In the genomic region with DNA sequence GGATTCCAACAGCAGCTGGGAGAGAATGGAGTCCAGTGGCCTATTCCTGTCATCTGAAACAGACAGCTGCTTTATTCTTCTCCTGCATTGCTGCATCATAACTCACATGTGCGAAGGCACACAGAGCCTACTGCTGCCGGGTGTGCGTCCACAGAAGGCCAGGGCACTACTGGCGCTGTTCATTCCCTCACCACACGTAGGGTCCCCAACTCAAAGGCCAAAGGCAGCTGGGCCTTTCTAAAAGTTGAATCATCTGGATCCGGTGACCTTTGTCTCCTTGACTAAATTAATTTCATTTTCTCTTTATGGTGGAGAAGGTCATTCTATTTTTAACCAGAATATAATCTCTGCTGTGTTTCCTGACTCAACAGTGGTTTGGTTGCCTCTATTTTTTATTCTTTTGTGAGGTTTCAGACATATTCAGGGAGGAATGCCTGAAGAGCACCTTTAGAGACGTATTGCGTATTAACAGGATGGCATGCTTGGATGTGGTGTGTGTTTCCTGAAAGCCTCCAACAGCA, we compare ENCODE assay signal across 9 cellular contexts. TPM values are rescaled to one million over a fixed set of nuclear protein-coding genes. Genes with fewer than 3 reads are reported as not detected.
DNase-seq lines count a peak whose midpoint lies in the region; ATAC-seq, FAIRE-seq and TF ChIP-seq lines count a peak whose summit lies in the region.
"Had no signal": no experiment of that assay in that cellular context is flagged by ENCODE, and none has a peak within 500 bp of the region (broad histone marks: within the 10 kb centered on the region; RNA-seq: fewer than 3 reads in every experiment).

No MANE protein-coding gene starts in this region.

- RAD21 ChIA-PET in GM12878 (lab: Charles Lee; ENCODE audit: unreplicated experiment): interaction anchor here (0.5 to 3.6 kb wide), 7 partner anchors 11 to 1106 kb away, joined by 3 to 19 read pairs (median 4); a partner anchor contains a TSS

- no peak for DNase-seq in RWPE1 (ENCODE audit: low spot score)
- no peak for DNase-seq in GM12878 (ENCODE audit: low read depth, low spot score)
- DNase-seq in sciatic nerve (ENCODE audit: low spot score): no peak
- DNase-seq in Karpas-422: no peak
- no peak for DNase-seq in NCI-H2107 treated with DMSO at 0.1 percent for 48 hours (lab: John Stamatoyannopoulos, UW; ENCODE audit: unreplicated experiment)
- DNase-seq: activated CD4-positive, alpha-beta T cell treated with anti-CD3 and anti-CD28 coated beads, Interleukin-2, amount 50 U/mL, for 4 hours; erythroblast; NCI-H774 had no signal

- no peaks in the 10 kb centered on the region for H4K20me1 ChIP-seq in GM12878 (ENCODE audit: control insufficient read depth, insufficient read depth)
- H4K20me1 ChIP-seq in Karpas-422 (ENCODE audit: insufficient read depth, low read depth, low read length): no peaks in the 10 kb centered on the region

- no peaks in the 10 kb centered on the region for H3K79me2 ChIP-seq in GM12878 (ENCODE audit: control insufficient read depth, insufficient read depth, low read length)
- no peaks in the 10 kb centered on the region for H3K79me2 ChIP-seq in Karpas-422 (ENCODE audit: low read length)

- peak; percentile 32; the same call in 2 of the 3 replicates for ATAC-seq in GM12878
- peak; percentile 46 for ATAC-seq in sciatic nerve
- ATAC-seq in GM18909 (IDR thresholded peaks at IDR 0.05; ENCODE audit: poor library complexity, unreplicated experiment): no peak

- no peak overlapping the region for H3K9ac ChIP-seq in GM12878 (ENCODE audit: control insufficient read depth, insufficient read depth, low read length)
- H3K9ac ChIP-seq in Karpas-422 (ENCODE audit: low read length): no peak overlapping the region

- TF ChIP-seq CTCF in RWPE1 (conservative IDR thresholded peaks at IDR 0.05; ENCODE audit: low read depth): no peak
- TF ChIP-seq CTCF in GM12878 (IDR thresholded peaks at IDR 0.05 in 2 of 3, conservative IDR thresholded peaks at IDR 0.05 in 1 of 3; ENCODE audit: control insufficient read depth in 2 of 3, extremely low read depth in 1 of 3, insufficient read depth in 1 of 3, low read depth in 3 of 3, low read length in 3 of 3): no peak

- H3K9me2 ChIP-seq in Karpas-422 (replicated peaks; ENCODE audit: insufficient read depth, low read length): no peaks in the 10 kb centered on the region

- TF ChIP-seq RAD21 in GM12878 (IDR thresholded peaks at IDR 0.05; ENCODE audit: insufficient read depth, low read depth, low read length): no peak

- WGBS in GM12878 (ENCODE audit: insufficient coverage, insufficient replicate concordance, low lambda C conversion rate, missing lambda C conversion rate): 96% methylated on average over 8 of the region's 8 CpGs

- H3K4me3 ChIP-seq in GM12878 (no peak overlapping the region), Karpas-422 (ENCODE audit: low read length) (no peak overlapping the region)

- peak overlapping the region; percentile 79 for H3K27ac ChIP-seq in RWPE1
- peak overlapping the region; percentile 51 for H3K27ac ChIP-seq in GM12878 (ENCODE audit: control insufficient read depth, insufficient read depth)
- no peak overlapping the region for H3K27ac ChIP-seq in Karpas-422 (ENCODE audit: low read length)

- CTCF ChIA-PET in RWPE1 (lab: Yijun Ruan, JAX): interaction anchor here (0.6 to 1.0 kb wide), 2 partner anchors 8 to 114 kb away, joined by 3 to 4 read pairs; no protein-coding TSS in a partner anchor
- CTCF ChIA-PET in GM12878 (lab: Yijun Ruan, JAX): interaction anchor here (0.9 to 3.8 kb wide), 7 partner anchors 8 to 161 kb away, joined by 3 to 24 read pairs (median 5); a partner anchor contains a TSS

- H3K9me3 ChIP-seq in GM12878 (replicated peaks; ENCODE audit: control insufficient read depth, insufficient read depth, low read length) (no peaks in the 10 kb centered on the region), Karpas-422 (ENCODE audit: low read length) (no peaks in the 10 kb centered on the region)

- H2AFZ ChIP-seq in GM12878 (ENCODE audit: control insufficient read depth, low read depth, low read length) (no peak overlapping the region), Karpas-422 (ENCODE audit: low read length) (no peak overlapping the region)

- POLR2A ChIA-PET in RWPE1 (lab: Yijun Ruan, JAX; ENCODE audit: low non-redundant PET): interaction anchor here (1.4 kb wide), 1 partner anchor 11 kb away, joined by 6 read pairs; a partner anchor contains a TSS
- POLR2A ChIA-PET in GM12878 (lab: Charles Lee): interaction anchor here (0.6 to 3.4 kb wide), 9 partner anchors 7 to 141 kb away, joined by 3 to 14 read pairs (median 3); a partner anchor contains a TSS

- SMC1A ChIA-PET in GM12878 (lab: Charles Lee; ENCODE audit: uncharacterized antibody, unreplicated experiment): interaction anchor here (0.8 to 3.2 kb wide), 11 partner anchors 8 to 163 kb away, joined by 3 to 19 read pairs (median 5); a partner anchor contains a TSS

- no peak for TF ChIP-seq POLR2A in GM12878 (IDR thresholded peaks at IDR 0.05; ENCODE audit: low read depth, low read length)

- 0 out of 2 replicates have a peak overlapping the region, but pooled peaks have one; percentile 46 for H3K4me2 ChIP-seq in GM12878 (ENCODE audit: control insufficient read depth, insufficient read depth)
- no peak overlapping the region for H3K4me2 ChIP-seq in Karpas-422 (ENCODE audit: low read depth, low read length, poor library complexity, severe bottlenecking)

- H3K36me3 ChIP-seq in GM12878 (ENCODE audit: control insufficient read depth in 2 of 2, insufficient read depth in 2 of 2, low read length in 1 of 2): no peaks in the 10 kb centered on the region; a peak in 1 of 4 replicates
- H3K36me3 ChIP-seq in Karpas-422 (ENCODE audit: insufficient read depth, low read length): no peaks in the 10 kb centered on the region

- intact Hi-C loops in GM12878 (cut with micrococcal nuclease; ENCODE audit: unreplicated experiment) (no loop called here), sciatic nerve (cut with DNase I) (no loop called here)

- in situ Hi-C loops in GM12878 (cut with MboI): no loop called here

- no peak for FAIRE-seq in GM12878 (lab: Jason Lieb, UNC)

- H3K4me1 ChIP-seq in GM12878 (ENCODE audit: control insufficient read depth, insufficient read depth, low read length) (peaks cover 21% of the 10 kb centered on the region), Karpas-422 (ENCODE audit: low read length) (peaks cover 8% of the 10 kb centered on the region)

- no TSS peak for BruUV-seq in GM12878 (replicated peaks; lab: Mats Ljungman, UMichigan)

- H3K27me3 ChIP-seq in GM12878 (replicated peaks in 1 of 2; ENCODE audit: control insufficient read depth in 2 of 2, insufficient read depth in 2 of 2, low read length in 1 of 2) (no peaks in the 10 kb centered on the region), Karpas-422 (ENCODE audit: low read length) (no peaks in the 10 kb centered on the region)

- no peak for TF ChIP-seq EP300 in GM12878 (IDR thresholded peaks at IDR 0.05; ENCODE audit: borderline replicate concordance in 1 of 2, control insufficient read depth in 1 of 2, low read depth in 2 of 2, low read length in 2 of 2)

RNA-seq across cellular contexts. Expression of a gene that starts 10.8 kb away (rescaled TPM):
- 8.9 and 9.5 TPM in 2 replicates for total RNA-seq in GM12878 (2013; cell fraction: nucleolus; rRNA removed)
- 5.1 and 8.1 TPM in 2 replicates for total RNA-seq in GM12878 (2014; rRNA removed)
- 6.3 and 8.1 TPM in 2 replicates for total RNA-seq in GM12878 (2014; rRNA removed; fragmentation: Illumina TruSeq; extraction: Trizol)
- 4.1 and 5.6 TPM in 2 replicates for total RNA-seq in GM12878 (2021)
- polyA plus RNA-seq in GM12878 (2011; ENCODE audit: low read depth): 8.4 TPM
- polyA plus RNA-seq in GM12878 (2011; rRNA removed): 5.3 and 6.0 TPM in 2 replicates
- 2.9 and 3.7 TPM in 2 replicates for polyA plus RNA-seq in GM12878 (2011; cell fraction: cytosol; rRNA removed)
- polyA plus RNA-seq in GM12878 (2011; cell fraction: nucleus; rRNA removed): 3.2 and 4.8 TPM in 2 replicates
- polyA plus RNA-seq in GM12878 (2012): 7.6 and 8.6 TPM in 2 replicates
- 6.1 and 9.8 TPM in 2 replicates for polyA plus RNA-seq in GM12878 (2014; fragmentation: Illumina TruSeq; extraction: Trizol)
- polyA plus RNA-seq in GM12878 (2014; fragmentation: Nextera tagmentation; extraction: Ambion mirVana): 1 to 10 TPM; 7.6 to 8.5 TPM
- 7.1 and 7.2 TPM in 2 replicates for polyA plus RNA-seq in GM12878 (2014; rRNA removed)
- 1 to 10 TPM; 7.0 to 7.4 TPM for polyA plus RNA-seq in GM12878 (2016; fragmentation: Nextera tagmentation; extraction: Ambion mirVana)
- polyA minus RNA-seq in GM12878 (2011; rRNA and poly(A)+ RNA removed): 2.2 and 2.6 TPM in 2 replicates
- not detected in 2 replicates for polyA minus RNA-seq in GM12878 (2011; cell fraction: cytosol; rRNA and poly(A)+ RNA removed)
- 2.3 and 3.4 TPM in 2 replicates for polyA minus RNA-seq in GM12878 (2011; cell fraction: nucleus; rRNA and poly(A)+ RNA removed)
- 4.0 TPM for total RNA-seq in sciatic nerve
- 4.6 and 7.7 TPM in 2 replicates for total RNA-seq in Karpas-422 (2014; rRNA removed; shearing (Covaris generic); ENCODE audit: low replicate concordance)

RNA-seq across cellular contexts. Expression of a gene that starts 19.8 kb away (rescaled TPM):
- total RNA-seq in GM12878 (2013; cell fraction: nucleolus; rRNA removed): 3.5 and 4.4 TPM in 2 replicates
- total RNA-seq in GM12878 (2014; rRNA removed): 3.0 and 3.8 TPM in 2 replicates
- total RNA-seq in GM12878 (2014; rRNA removed; fragmentation: Illumina TruSeq; extraction: Trizol): 1.7 and 2.0 TPM in 2 replicates
- 6.0 and 6.5 TPM in 2 replicates for total RNA-seq in GM12878 (2021)
- 1.4 TPM for polyA plus RNA-seq in GM12878 (2011; ENCODE audit: low read depth)
- 0.59 and 1.1 TPM in 2 replicates for polyA plus RNA-seq in GM12878 (2011; rRNA removed)
- 1.3 and 2.2 TPM in 2 replicates for polyA plus RNA-seq in GM12878 (2011; cell fraction: cytosol; rRNA removed)
- polyA plus RNA-seq in GM12878 (2011; cell fraction: nucleus; rRNA removed): 3.4 and 4.5 TPM in 2 replicates
- polyA plus RNA-seq in GM12878 (2012): 3.8 and 5.2 TPM in 2 replicates
- polyA plus RNA-seq in GM12878 (2014; fragmentation: Illumina TruSeq; extraction: Trizol): 0.78 and 1.4 TPM in 2 replicates
- polyA plus RNA-seq in GM12878 (2014; fragmentation: Nextera tagmentation; extraction: Ambion mirVana): under 1 TPM; 0.14 to 0.58 TPM
- polyA plus RNA-seq in GM12878 (2014; rRNA removed): 4.7 and 5.1 TPM in 2 replicates
- polyA plus RNA-seq in GM12878 (2016; fragmentation: Nextera tagmentation; extraction: Ambion mirVana): 1 to 10 TPM; 6.2 to 8.1 TPM
- 0.95 and 1.9 TPM in 2 replicates for polyA minus RNA-seq in GM12878 (2011; rRNA and poly(A)+ RNA removed)
- polyA minus RNA-seq in GM12878 (2011; cell fraction: cytosol; rRNA and poly(A)+ RNA removed): 0.73 and 1.1 TPM in 2 replicates
- 3.4 and 6.2 TPM in 2 replicates for polyA minus RNA-seq in GM12878 (2011; cell fraction: nucleus; rRNA and poly(A)+ RNA removed)
- 1.6 TPM for total RNA-seq in sciatic nerve
- total RNA-seq in Karpas-422 (2014; rRNA removed; shearing (Covaris generic); ENCODE audit: low replicate concordance): 0.78 and 2.3 TPM in 2 replicates

RNA-seq across cellular contexts. Expression of a gene that starts 24.7 kb away (rescaled TPM):
- 9.8 and 13.1 TPM in 2 replicates for total RNA-seq in GM12878 (2013; cell fraction: nucleolus; rRNA removed)
- 5.3 and 6.4 TPM in 2 replicates for total RNA-seq in GM12878 (2014; rRNA removed)
- 10.6 and 10.8 TPM in 2 replicates for total RNA-seq in GM12878 (2014; rRNA removed; fragmentation: Illumina TruSeq; extraction: Trizol)
- total RNA-seq in GM12878 (2021): 16.9 and 19.7 TPM in 2 replicates
- 7.0 TPM for polyA plus RNA-seq in GM12878 (2011; ENCODE audit: low read depth)
- 21.0 and 34.0 TPM in 2 replicates for polyA plus RNA-seq in GM12878 (2011; rRNA removed)
- polyA plus RNA-seq in GM12878 (2011; cell fraction: cytosol; rRNA removed): 5.6 and 8.9 TPM in 2 replicates
- polyA plus RNA-seq in GM12878 (2011; cell fraction: nucleus; rRNA removed): 4.0 and 5.5 TPM in 2 replicates
- polyA plus RNA-seq in GM12878 (2012): 12.4 and 17.4 TPM in 2 replicates
- 17.5 and 22.6 TPM in 2 replicates for polyA plus RNA-seq in GM12878 (2014; fragmentation: Illumina TruSeq; extraction: Trizol)
- polyA plus RNA-seq in GM12878 (2014; fragmentation: Nextera tagmentation; extraction: Ambion mirVana): 10 to 100 TPM; 20.5 to 26.7 TPM
- 5.3 and 10.1 TPM in 2 replicates for polyA plus RNA-seq in GM12878 (2014; rRNA removed)
- polyA plus RNA-seq in GM12878 (2016; fragmentation: Nextera tagmentation; extraction: Ambion mirVana): 10 to 100 TPM; 16.7 to 18.0 TPM
- 6.6 and 10.5 TPM in 2 replicates for polyA minus RNA-seq in GM12878 (2011; rRNA and poly(A)+ RNA removed)
- 3.2 and 7.4 TPM in 2 replicates for polyA minus RNA-seq in GM12878 (2011; cell fraction: cytosol; rRNA and poly(A)+ RNA removed)
- polyA minus RNA-seq in GM12878 (2011; cell fraction: nucleus; rRNA and poly(A)+ RNA removed): 2.2 and 2.9 TPM in 2 replicates
- 29.6 TPM for total RNA-seq in sciatic nerve
- 6.0 and 9.0 TPM in 2 replicates for total RNA-seq in Karpas-422 (2014; rRNA removed; shearing (Covaris generic); ENCODE audit: low replicate concordance)

RNA-seq across cellular contexts. Expression of a gene that starts 24.9 kb away (rescaled TPM):
- 108 and 124 TPM in 2 replicates for total RNA-seq in GM12878 (2013; cell fraction: nucleolus; rRNA removed)
- 211 and 238 TPM in 2 replicates for total RNA-seq in GM12878 (2014; rRNA removed)
- 132 and 157 TPM in 2 replicates for total RNA-seq in GM12878 (2014; rRNA removed; fragmentation: Illumina TruSeq; extraction: Trizol)
- 200 and 218 TPM in 2 replicates for total RNA-seq in GM12878 (2021)
- polyA plus RNA-seq in GM12878 (2011; ENCODE audit: low read depth): 170 TPM
- 37.4 and 65.2 TPM in 2 replicates for polyA plus RNA-seq in GM12878 (2011; rRNA removed)
- polyA plus RNA-seq in GM12878 (2011; cell fraction: cytosol; rRNA removed): 96.6 and 144 TPM in 2 replicates
- 140 and 154 TPM in 2 replicates for polyA plus RNA-seq in GM12878 (2011; cell fraction: nucleus; rRNA removed)
- polyA plus RNA-seq in GM12878 (2012): 253 and 361 TPM in 2 replicates
- polyA plus RNA-seq in GM12878 (2014; fragmentation: Illumina TruSeq; extraction: Trizol): 44.1 and 147 TPM in 2 replicates
- polyA plus RNA-seq in GM12878 (2014; fragmentation: Nextera tagmentation; extraction: Ambion mirVana): 10 to 100 TPM; 19.3 to 56.9 TPM
- polyA plus RNA-seq in GM12878 (2014; rRNA removed): 291 and 321 TPM in 2 replicates
- polyA plus RNA-seq in GM12878 (2016; fragmentation: Nextera tagmentation; extraction: Ambion mirVana): 100 to 1,000 TPM; 369 to 406 TPM
- 43.4 and 79.0 TPM in 2 replicates for polyA minus RNA-seq in GM12878 (2011; rRNA and poly(A)+ RNA removed)
- polyA minus RNA-seq in GM12878 (2011; cell fraction: cytosol; rRNA and poly(A)+ RNA removed): 21.8 and 23.1 TPM in 2 replicates
- polyA minus RNA-seq in GM12878 (2011; cell fraction: nucleus; rRNA and poly(A)+ RNA removed): 58.2 and 93.9 TPM in 2 replicates
- total RNA-seq in sciatic nerve: 0.71 TPM
- 28.8 and 31.0 TPM in 2 replicates for total RNA-seq in Karpas-422 (2014; rRNA removed; shearing (Covaris generic); ENCODE audit: low replicate concordance)

RNA-seq across cellular contexts. Expression of a gene that starts 31.6 kb away (rescaled TPM):
- 24.3 and 24.7 TPM in 2 replicates for total RNA-seq in GM12878 (2013; cell fraction: nucleolus; rRNA removed)
- total RNA-seq in GM12878 (2014; rRNA removed): 0.98 and 1.2 TPM in 2 replicates
- 1.7 and 2.4 TPM in 2 replicates for total RNA-seq in GM12878 (2014; rRNA removed; fragmentation: Illumina TruSeq; extraction: Trizol)
- 4.1 and 4.7 TPM in 2 replicates for total RNA-seq in GM12878 (2021)
- polyA plus RNA-seq in GM12878 (2011; ENCODE audit: low read depth): 1.2 TPM
- polyA plus RNA-seq in GM12878 (2011; rRNA removed): 1.1 and 1.5 TPM in 2 replicates
- 1.2 and 1.3 TPM in 2 replicates for polyA plus RNA-seq in GM12878 (2011; cell fraction: cytosol; rRNA removed)
- polyA plus RNA-seq in GM12878 (2011; cell fraction: nucleus; rRNA removed): 18.8 and 22.0 TPM in 2 replicates
- polyA plus RNA-seq in GM12878 (2012): 3.3 and 4.3 TPM in 2 replicates
- polyA plus RNA-seq in GM12878 (2014; fragmentation: Illumina TruSeq; extraction: Trizol): 0.95 and 1.7 TPM in 2 replicates
- under 1 TPM; 0.35 to 0.74 TPM for polyA plus RNA-seq in GM12878 (2014; fragmentation: Nextera tagmentation; extraction: Ambion mirVana)
- 3.2 and 3.3 TPM in 2 replicates for polyA plus RNA-seq in GM12878 (2014; rRNA removed)
- polyA plus RNA-seq in GM12878 (2016; fragmentation: Nextera tagmentation; extraction: Ambion mirVana): 1 to 10 TPM; 1.5 to 1.6 TPM
- 5.6 and 11.2 TPM in 2 replicates for polyA minus RNA-seq in GM12878 (2011; rRNA and poly(A)+ RNA removed)
- polyA minus RNA-seq in GM12878 (2011; cell fraction: cytosol; rRNA and poly(A)+ RNA removed): not detected in 2 replicates
- polyA minus RNA-seq in GM12878 (2011; cell fraction: nucleus; rRNA and poly(A)+ RNA removed): 9.8 and 16.2 TPM in 2 replicates
- not detected for total RNA-seq in sciatic nerve
- not detected in 2 replicates for total RNA-seq in Karpas-422 (2014; rRNA removed; shearing (Covaris generic); ENCODE audit: low replicate concordance)
